In genomic region chr16:81808933-81809480, GRCh38 we compare ENCODE assay signal across 9 cellular contexts. TPM values are rescaled to one million over a fixed set of nuclear protein-coding genes. Genes with fewer than 3 reads are reported as not detected.
DNase-seq lines count a peak whose midpoint lies in the region; ATAC-seq and TF ChIP-seq lines count a peak whose summit lies in the region.
"Had no signal": no experiment of that assay in that cellular context is flagged by ENCODE, and none has a peak within 500 bp of the region (broad histone marks: within the 10 kb centered on the region; RNA-seq: fewer than 3 reads in every experiment).

No MANE protein-coding gene starts in this region.

- DNase-seq in GM10266 (ENCODE audit: extremely low spot score), result peak; percentile 53
- peak; percentile 38 for DNase-seq in activated naive CD8-positive, alpha-beta T cell treated with anti-CD3 and anti-CD28 coated beads for 36 hours
- DNase-seq in right atrium auricular region (ENCODE audit: low spot score), result no peak
- no peak for DNase-seq in NCI-H1694 (lab: John Stamatoyannopoulos, UW)
- DNase-seq in kidney glomerular epithelial cell (lab: John Stamatoyannopoulos, UW), result no peak
- DNase-seq in chondrocyte (ENCODE audit: low spot score), result no peak
- DNase-seq: activated CD4-positive, alpha-beta T cell treated with anti-CD3 and anti-CD28 coated beads for 4 hours had no signal

- H3K36me3 Mint-ChIP-seq in activated naive CD8-positive, alpha-beta T cell treated with anti-CD3 and anti-CD28 coated beads for 36 hours, result no peaks in the 10 kb centered on the region
- H3K36me3 Mint-ChIP-seq in chondrocyte (ENCODE audit: low read depth), result no peaks in the 10 kb centered on the region

- no peak overlapping the region for H3K4me3 ChIP-seq in right atrium auricular region

- peak overlapping the region; percentile 16 for H3K27ac Mint-ChIP-seq in activated naive CD8-positive, alpha-beta T cell treated with anti-CD3 and anti-CD28 coated beads for 36 hours
- H3K27ac Mint-ChIP-seq in chondrocyte (ENCODE audit: unreplicated experiment), result no peak overlapping the region

- ATAC-seq in GM19463 (IDR thresholded peaks at IDR 0.05; ENCODE audit: unreplicated experiment) (peak; percentile 73), HG03342 (IDR thresholded peaks at IDR 0.05; ENCODE audit: unreplicated experiment) (peak; percentile 70)

- H3K27me3 Mint-ChIP-seq in activated naive CD8-positive, alpha-beta T cell treated with anti-CD3 and anti-CD28 coated beads for 36 hours, result peaks cover 4% of the 10 kb centered on the region
- H3K27me3 Mint-ChIP-seq in chondrocyte (ENCODE audit: low read depth), result peaks cover 29% of the 10 kb centered on the region

- H3K9me3 ChIP-seq in right atrium auricular region, result no peaks in the 10 kb centered on the region

- H3K36me3 ChIP-seq in right atrium auricular region, result no peaks in the 10 kb centered on the region

- no peak overlapping the region for H3K4me3 Mint-ChIP-seq in activated naive CD8-positive, alpha-beta T cell treated with anti-CD3 and anti-CD28 coated beads for 36 hours
- no peak overlapping the region for H3K4me3 Mint-ChIP-seq in chondrocyte (ENCODE audit: unreplicated experiment)

- H3K27me3 ChIP-seq in right atrium auricular region, result no peaks in the 10 kb centered on the region

- no peaks in the 10 kb centered on the region for H3K4me1 ChIP-seq in right atrium auricular region

- TF ChIP-seq CTCF in GM10266 (IDR thresholded peaks at IDR 0.05; ENCODE audit: control insufficient read depth, insufficient read depth, low read depth, missing control alignments), result no peak
- TF ChIP-seq CTCF in right atrium auricular region (IDR thresholded peaks at IDR 0.05), result no peak
- TF ChIP-seq CTCF in chondrocyte (IDR thresholded peaks at IDR 0.05), result no peak

- peaks cover 11% of the 10 kb centered on the region for H3K4me1 Mint-ChIP-seq in activated naive CD8-positive, alpha-beta T cell treated with anti-CD3 and anti-CD28 coated beads for 36 hours
- no peaks in the 10 kb centered on the region for H3K4me1 Mint-ChIP-seq in chondrocyte (ENCODE audit: low read depth)

- no peaks in the 10 kb centered on the region for H3K9me3 Mint-ChIP-seq in activated naive CD8-positive, alpha-beta T cell treated with anti-CD3 and anti-CD28 coated beads for 36 hours
- peaks cover 8% of the 10 kb centered on the region for H3K9me3 Mint-ChIP-seq in chondrocyte (ENCODE audit: low read depth)

- H3K27ac ChIP-seq in right atrium auricular region, result no peak overlapping the region

RNA-seq across cellular contexts. Expression of gene PLCG2, which starts 29.9 kb away (rescaled TPM):
- 1 to 10 TPM; 7.7 to 8.1 TPM for total RNA-seq in activated naive CD8-positive, alpha-beta T cell treated with anti-CD3 and anti-CD28 coated beads for 36 hours
- total RNA-seq in right atrium auricular region (10 to 100 TPM in 1 of 2 donors, 1 to 10 TPM in 1; 7.4 to 13.4 TPM), chondrocyte (0.94 to 1.1 TPM (median 1.1 TPM) in 3 replicates)

Comparison
In these comparisons a context has a peak if more than half of its experiments do, and no peak if none do; other contexts are left out.
1. DNase-seq: peak in GM10266 (single experiment) and activated naive CD8-positive, alpha-beta T cell treated with anti-CD3 and anti-CD28 coated beads for 36 hours (single experiment); none in right atrium auricular region (single experiment), NCI-H1694 (single experiment), kidney glomerular epithelial cell (single experiment) and chondrocyte (single experiment).